ENCODE assay signal across 29 cellular contexts in genomic region chr12:89878327-89878726, GRCh38.
DNase-seq lines count a peak whose midpoint lies in the region; ATAC-seq, FAIRE-seq and TF ChIP-seq lines count a peak whose summit lies in the region.
"Had no signal": no experiment of that assay in that cellular context is flagged by ENCODE, and none has a peak within 500 bp of the region (broad histone marks: within the 10 kb centered on the region; RNA-seq: fewer than 3 reads in every experiment).

No MANE protein-coding gene starts in this region.

- no peak for DNase-seq in CD4-positive, CD25-positive, alpha-beta regulatory T cell
- no peak for DNase-seq in GM19239 (ENCODE audit: insufficient read length, low spot score)
- DNase-seq in activated T-helper 1 cell treated with anti-CD3 and anti-CD28 coated beads, Interleukin-12 subunit alpha, Interleukin-12 subunit beta, Interleukin-2, Interleukin-4 antibody, amounts not matched to agents 30 ng/mL and 10 ng/mL and 1 ng/mL, durations not matched to agents 14 hours and 24 hours and 36 hours (ENCODE audit: low spot score), result no peak
- no peak for DNase-seq in NCI-H524 (lab: John Stamatoyannopoulos, UW)
- no peak for DNase-seq in stimulated activated naive CD8-positive, alpha-beta T cell treated with anti-CD3 and anti-CD28 coated beads, Interleukin-15, Interleukin-2, amounts not matched to agents 100 U/mL and 50 U/mL, for 24 hours
- DNase-seq: activated CD4-positive, alpha-beta memory T cell treated with anti-CD3 and anti-CD28 coated beads, Interleukin-2, amount 10 ng/mL, durations not matched to agents 7 days and 5 days; activated CD4-positive, CD25-positive, alpha-beta regulatory T cell; activated gamma-delta T cell treated with Interleukin-2 at 50 U/mL for 16 hours; adrenal gland; body of pancreas; C1 segment of cervical spinal cord; cerebellar nuclear complex; dorsolateral prefrontal cortex; GM23248; islet precursor cell; left ventricle myocardium inferior; NCI-H1048; NCI-H1930; NCI-H526; nephron progenitor cell; pancreas; Peyer's patch; retina; SIG-M5; transverse colon had no signal

- peak overlapping the region in 2 of 4 donors; percentile 2 to 14 for H3K4me3 Mint-ChIP-seq in CD4-positive, CD25-positive, alpha-beta regulatory T cell
- H3K4me3 Mint-ChIP-seq in activated T-helper 17 cell treated with anti-CD3 and anti-CD28 coated beads, Interleukin-2, amount 50 U/mL, for 72 hours, result peak overlapping the region; percentile 10
- H3K4me3 Mint-ChIP-seq in nephron, result no peak overlapping the region
- no peak overlapping the region for H3K4me3 Mint-ChIP-seq in activated T-helper 1 cell treated with anti-CD3 and anti-CD28 coated beads, Interleukin-12 subunit alpha, Interleukin-12 subunit beta, Interleukin-2, Interleukin-4 antibody, amounts not matched to agents 30 ng/mL and 10 ng/mL and 1 ng/mL, durations not matched to agents 14 hours and 24 hours and 36 hours
- H3K4me3 Mint-ChIP-seq: activated CD4-positive, alpha-beta memory T cell treated with anti-CD3 and anti-CD28 coated beads, Interleukin-2, amount 10 ng/mL, durations not matched to agents 7 days and 5 days; nephron progenitor cell had no signal

- peak overlapping the region; percentile 40 to 85 (median 58) for H3K27ac Mint-ChIP-seq in CD4-positive, CD25-positive, alpha-beta regulatory T cell
- peak overlapping the region; percentile 7 for H3K27ac Mint-ChIP-seq in activated T-helper 17 cell treated with anti-CD3 and anti-CD28 coated beads, Interleukin-2, amount 50 U/mL, for 72 hours
- H3K27ac Mint-ChIP-seq in nephron, result peak overlapping the region; percentile 62 to 76 (median 73)
- no peak overlapping the region for H3K27ac Mint-ChIP-seq in activated T-helper 1 cell treated with anti-CD3 and anti-CD28 coated beads, Interleukin-12 subunit alpha, Interleukin-12 subunit beta, Interleukin-2, Interleukin-4 antibody, amounts not matched to agents 30 ng/mL and 10 ng/mL and 1 ng/mL, durations not matched to agents 14 hours and 24 hours and 36 hours
- H3K27ac Mint-ChIP-seq: activated CD4-positive, alpha-beta memory T cell treated with anti-CD3 and anti-CD28 coated beads, Interleukin-2, amount 10 ng/mL, durations not matched to agents 7 days and 5 days; nephron progenitor cell had no signal

- no peak for TF ChIP-seq CTCF in nephron (IDR thresholded peaks at IDR 0.05; ENCODE audit: unreplicated experiment in 3 of 3)

- no peak overlapping the region for H3K27ac ChIP-seq in CD4-positive, CD25-positive, alpha-beta regulatory T cell (ENCODE audit: insufficient read depth, low read length, poor library complexity, severe bottlenecking)
- H3K27ac ChIP-seq: adrenal gland, body of pancreas, dorsolateral prefrontal cortex, GM23248, left ventricle myocardium inferior, pancreas, transverse colon had no signal

- H3K27me3 Mint-ChIP-seq in CD4-positive, CD25-positive, alpha-beta regulatory T cell, result no peaks in the 10 kb centered on the region
- H3K27me3 Mint-ChIP-seq in activated T-helper 17 cell treated with anti-CD3 and anti-CD28 coated beads, Interleukin-2, amount 50 U/mL, for 72 hours, result no peaks in the 10 kb centered on the region
- no peaks in the 10 kb centered on the region for H3K27me3 Mint-ChIP-seq in nephron (ENCODE audit: low read depth)
- peaks cover 1% of the 10 kb centered on the region for H3K27me3 Mint-ChIP-seq in activated T-helper 1 cell treated with anti-CD3 and anti-CD28 coated beads, Interleukin-12 subunit alpha, Interleukin-12 subunit beta, Interleukin-2, Interleukin-4 antibody, amounts not matched to agents 30 ng/mL and 10 ng/mL and 1 ng/mL, durations not matched to agents 14 hours and 24 hours and 36 hours (ENCODE audit: insufficient read depth)
- H3K27me3 Mint-ChIP-seq: activated CD4-positive, alpha-beta memory T cell treated with anti-CD3 and anti-CD28 coated beads, Interleukin-2, amount 10 ng/mL, durations not matched to agents 7 days and 5 days had no signal

- intact Hi-C loops in activated T-helper 1 cell treated with anti-CD3 and anti-CD28 coated beads, Interleukin-12 subunit alpha, Interleukin-12 subunit beta, Interleukin-2, Interleukin-4 antibody, amounts not matched to agents 30 ng/mL and 10 ng/mL and 1 ng/mL, durations not matched to agents 14 hours and 24 hours and 36 hours (cut with micrococcal nuclease), result no loop called here

- no peak for ATAC-seq in CD4-positive, CD25-positive, alpha-beta regulatory T cell (ENCODE audit: low read depth in 2 of 2)
- no peak for ATAC-seq in activated T-helper 17 cell treated with anti-CD3 and anti-CD28 coated beads, Interleukin-2, amount 50 U/mL, for 72 hours (replicated peaks)
- ATAC-seq in HG03108 (IDR thresholded peaks at IDR 0.05; ENCODE audit: unreplicated experiment), result no peak
- no peak for ATAC-seq in stimulated activated naive CD8-positive, alpha-beta T cell treated with anti-CD3 and anti-CD28 coated beads, Interleukin-15, Interleukin-2, amounts not matched to agents 100 U/mL and 50 U/mL, for 24 hours
- ATAC-seq: body of pancreas, pancreas had no signal

- peaks cover 43% of the 10 kb centered on the region for H3K4me1 ChIP-seq in CD4-positive, CD25-positive, alpha-beta regulatory T cell (ENCODE audit: control insufficient read depth, insufficient read depth, low read length, poor library complexity, severe bottlenecking)
- H3K4me1 ChIP-seq: adrenal gland, body of pancreas, left ventricle myocardium inferior, pancreas had no signal

- H3K4me3 ChIP-seq in CD4-positive, CD25-positive, alpha-beta regulatory T cell (ENCODE audit: low read depth, low read length), result no peak overlapping the region
- H3K4me3 ChIP-seq: adrenal gland, body of pancreas, dorsolateral prefrontal cortex, GM23248, left ventricle myocardium inferior, pancreas, Peyer's patch, skin epidermis, transverse colon had no signal

- H3K4me1 Mint-ChIP-seq in CD4-positive, CD25-positive, alpha-beta regulatory T cell, result peaks cover 9 to 54% (median 48%) of the 10 kb centered on the region in 4 donors
- peaks cover 20% of the 10 kb centered on the region for H3K4me1 Mint-ChIP-seq in activated T-helper 17 cell treated with anti-CD3 and anti-CD28 coated beads, Interleukin-2, amount 50 U/mL, for 72 hours
- peaks cover 47% of the 10 kb centered on the region for H3K4me1 Mint-ChIP-seq in nephron
- H3K4me1 Mint-ChIP-seq in activated T-helper 1 cell treated with anti-CD3 and anti-CD28 coated beads, Interleukin-12 subunit alpha, Interleukin-12 subunit beta, Interleukin-2, Interleukin-4 antibody, amounts not matched to agents 30 ng/mL and 10 ng/mL and 1 ng/mL, durations not matched to agents 14 hours and 24 hours and 36 hours (ENCODE audit: low read depth), result peaks cover 23% of the 10 kb centered on the region

- no peaks in the 10 kb centered on the region for H3K36me3 ChIP-seq in CD4-positive, CD25-positive, alpha-beta regulatory T cell (ENCODE audit: control insufficient read depth, insufficient read depth, low read length)
- H3K36me3 ChIP-seq: adrenal gland, left ventricle myocardium inferior, pancreas, Peyer's patch, transverse colon had no signal

- H3K9me3 Mint-ChIP-seq in CD4-positive, CD25-positive, alpha-beta regulatory T cell, result peaks cover 0 to 6% (median 0%) of the 10 kb centered on the region in 7 donors
- peaks cover 3% of the 10 kb centered on the region for H3K9me3 Mint-ChIP-seq in activated T-helper 17 cell treated with anti-CD3 and anti-CD28 coated beads, Interleukin-2, amount 50 U/mL, for 72 hours
- H3K9me3 Mint-ChIP-seq in nephron, result no peaks in the 10 kb centered on the region
- no peaks in the 10 kb centered on the region for H3K9me3 Mint-ChIP-seq in activated T-helper 1 cell treated with anti-CD3 and anti-CD28 coated beads, Interleukin-12 subunit alpha, Interleukin-12 subunit beta, Interleukin-2, Interleukin-4 antibody, amounts not matched to agents 30 ng/mL and 10 ng/mL and 1 ng/mL, durations not matched to agents 14 hours and 24 hours and 36 hours
- H3K9me3 Mint-ChIP-seq: nephron progenitor cell had no signal

- FAIRE-seq in GM19239 (lab: Jason Lieb, UNC), result peak; percentile 89

- no peaks in the 10 kb centered on the region for H3K36me3 Mint-ChIP-seq in CD4-positive, CD25-positive, alpha-beta regulatory T cell
- H3K36me3 Mint-ChIP-seq in activated T-helper 17 cell treated with anti-CD3 and anti-CD28 coated beads, Interleukin-2, amount 50 U/mL, for 72 hours (ENCODE audit: low read depth), result no peaks in the 10 kb centered on the region
- H3K36me3 Mint-ChIP-seq in nephron (ENCODE audit: low read depth), result no peaks in the 10 kb centered on the region
- H3K36me3 Mint-ChIP-seq in activated T-helper 1 cell treated with anti-CD3 and anti-CD28 coated beads, Interleukin-12 subunit alpha, Interleukin-12 subunit beta, Interleukin-2, Interleukin-4 antibody, amounts not matched to agents 30 ng/mL and 10 ng/mL and 1 ng/mL, durations not matched to agents 14 hours and 24 hours and 36 hours (ENCODE audit: low read depth), result peaks cover 2% of the 10 kb centered on the region

- no peaks in the 10 kb centered on the region for H3K9me3 ChIP-seq in CD4-positive, CD25-positive, alpha-beta regulatory T cell (ENCODE audit: control insufficient read depth in 2 of 2, low read length in 2 of 2)
- H3K9me3 ChIP-seq: adrenal gland, body of pancreas, left ventricle myocardium inferior, pancreas, Peyer's patch, transverse colon had no signal

- no peaks in the 10 kb centered on the region for H3K27me3 ChIP-seq in CD4-positive, CD25-positive, alpha-beta regulatory T cell (ENCODE audit: control insufficient read depth, insufficient read depth, low read length)
- H3K27me3 ChIP-seq: adrenal gland, body of pancreas, dorsolateral prefrontal cortex, pancreas, Peyer's patch, transverse colon had no signal
